In genomic region chr12:120853188-120853587, GRCh38 we compare ENCODE assay signal across 24 cellular contexts. TPM values are rescaled to one million over a fixed set of nuclear protein-coding genes. Genes with fewer than 3 reads are reported as not detected.
DNase-seq lines count a peak whose midpoint lies in the region; ATAC-seq, FAIRE-seq and TF ChIP-seq lines count a peak whose summit lies in the region.
"Had no signal": no experiment of that assay in that cellular context is flagged by ENCODE, and none has a peak within 500 bp of the region (broad histone marks: within the 10 kb centered on the region; RNA-seq: fewer than 3 reads in every experiment).

No MANE protein-coding gene starts in this region.

- TF ChIP-seq RAD21 in GM12878 (IDR thresholded peaks at IDR 0.05; ENCODE audit: insufficient read depth, low read depth, low read length) = no peak

- intact Hi-C loops in GM12878 (cut with micrococcal nuclease; ENCODE audit: unreplicated experiment) = loop anchor here (5.0 kb wide), 3 partner anchors 49 to 271 kb away; partner anchors contain the start of genes MLEC, POP5 and SPPL3
- intact Hi-C loops in esophagus muscularis mucosa (cut with DNase I) = no loop called here

- H3K36me3 ChIP-seq in GM12878 (ENCODE audit: control insufficient read depth in 2 of 2, insufficient read depth in 2 of 2, low read length in 1 of 2) (no peaks in the 10 kb centered on the region; a peak in 1 of 4 replicates), esophagus muscularis mucosa (no peaks in the 10 kb centered on the region)
- H3K36me3 ChIP-seq: adrenal gland, heart left ventricle, left lung had no signal

- ATAC-seq in activated naive CD8-positive, alpha-beta T cell treated with anti-CD3 and anti-CD28 coated beads, Interleukin-2, amount 50 U/mL, for 24 hours = no peak
- ATAC-seq in GM12878 = no peak
- no peak for ATAC-seq in GM19328 (IDR thresholded peaks at IDR 0.05; ENCODE audit: unreplicated experiment)
- ATAC-seq: T-cell had no signal

- FAIRE-seq in GM12878 (lab: Jason Lieb, UNC) = no peak

- DNase-seq in activated naive CD8-positive, alpha-beta T cell treated with anti-CD3 and anti-CD28 coated beads, Interleukin-2, amount 50 U/mL, for 24 hours = no peak
- DNase-seq in activated naive CD8-positive, alpha-beta T cell treated with anti-CD3 and anti-CD28 coated beads for 36 hours = no peak
- no peak for DNase-seq in GM12878 (ENCODE audit: low read depth, low spot score)
- DNase-seq in fibroblast of the aortic adventitia (ENCODE audit: low read depth) = peak; percentile 20
- DNase-seq in stromal cell of bone marrow (ENCODE audit: low read depth) = peak; percentile 36
- no peak for DNase-seq in KG1 (lab: John Stamatoyannopoulos, UW)
- no peak for DNase-seq in esophagus muscularis mucosa (ENCODE audit: extremely low spot score)
- DNase-seq: activated CD8-positive, alpha-beta memory T cell treated with anti-CD3 and anti-CD28 coated beads, Interleukin-2, amount 50 U/mL, for 48 hours; activated effector memory CD4-positive, alpha-beta T cell treated with Interleukin-2 at 50 U/mL for 16 hours; adrenal gland; Calu3; effector CD8-positive, alpha-beta T cell; EL; heart left ventricle; left lung; NCI-H146; NCI-H2171 treated with DMSO at 0.1 percent for 48 hours; NCI-H526 treated with DMSO at 0.1 percent for 48 hours; retina; SHP77; stimulated activated CD4-positive, alpha-beta T cell treated with anti-CD3 and anti-CD28 coated beads, Interleukin-4, amount 100 ng/mL, for 4 hours had no signal

- TF ChIP-seq CTCF in GM12878 (IDR thresholded peaks at IDR 0.05 in 2 of 3, conservative IDR thresholded peaks at IDR 0.05 in 1 of 3; ENCODE audit: control insufficient read depth in 2 of 3, extremely low read depth in 1 of 3, insufficient read depth in 1 of 3, low read depth in 3 of 3, low read length in 3 of 3) (no peak), fibroblast of the aortic adventitia (IDR thresholded peaks at IDR 0.05; ENCODE audit: insufficient read depth, low read length) (no peak), esophagus muscularis mucosa (IDR thresholded peaks at IDR 0.05) (no peak)

- POLR2A ChIA-PET in GM12878 (lab: Charles Lee) = no interaction called here

- peaks cover under 1% of the 10 kb centered on the region for H3K36me3 Mint-ChIP-seq in activated naive CD8-positive, alpha-beta T cell treated with anti-CD3 and anti-CD28 coated beads, Interleukin-2, amount 50 U/mL, for 24 hours (ENCODE audit: low read depth)
- peaks cover 4% of the 10 kb centered on the region for H3K36me3 Mint-ChIP-seq in activated naive CD8-positive, alpha-beta T cell treated with anti-CD3 and anti-CD28 coated beads for 36 hours

- no peak overlapping the region for H3K9ac ChIP-seq in GM12878 (ENCODE audit: control insufficient read depth, insufficient read depth, low read length)
- H3K9ac ChIP-seq: BLaER1 had no signal

- peak overlapping the region; percentile 56 for H3K4me2 ChIP-seq in GM12878 (ENCODE audit: control insufficient read depth, insufficient read depth)

- TF ChIP-seq EP300 in GM12878 (IDR thresholded peaks at IDR 0.05; ENCODE audit: borderline replicate concordance in 1 of 2, control insufficient read depth in 1 of 2, low read depth in 2 of 2, low read length in 2 of 2) = no peak
- TF ChIP-seq EP300 in esophagus muscularis mucosa (IDR thresholded peaks at IDR 0.05) = no peak

- no peak overlapping the region for H2AFZ ChIP-seq in GM12878 (ENCODE audit: control insufficient read depth, low read depth, low read length)

- no peak overlapping the region for H3K4me3 Mint-ChIP-seq in activated naive CD8-positive, alpha-beta T cell treated with anti-CD3 and anti-CD28 coated beads, Interleukin-2, amount 50 U/mL, for 24 hours
- no peak overlapping the region for H3K4me3 Mint-ChIP-seq in activated naive CD8-positive, alpha-beta T cell treated with anti-CD3 and anti-CD28 coated beads for 36 hours

- H3K27me3 ChIP-seq in GM12878 (replicated peaks in 1 of 2; ENCODE audit: control insufficient read depth in 2 of 2, insufficient read depth in 2 of 2, low read length in 1 of 2) (no peaks in the 10 kb centered on the region), esophagus muscularis mucosa (no peaks in the 10 kb centered on the region)
- H3K27me3 ChIP-seq: adrenal gland, BLaER1, heart left ventricle, left lung had no signal

- RAD21 ChIA-PET in GM12878 (lab: Charles Lee; ENCODE audit: unreplicated experiment) = interaction anchor here (1.0 to 2.1 kb wide), 8 partner anchors 12 to 118 kb away, joined by 3 to 19 read pairs (median 6); no protein-coding TSS in a partner anchor

- H4K20me1 ChIP-seq in GM12878 (ENCODE audit: control insufficient read depth, insufficient read depth) = no peaks in the 10 kb centered on the region

- TF ChIP-seq POLR2A in GM12878 (IDR thresholded peaks at IDR 0.05; ENCODE audit: low read depth, low read length) (no peak), esophagus muscularis mucosa (IDR thresholded peaks at IDR 0.05; ENCODE audit: low read depth) (no peak)

- peaks cover 74% of the 10 kb centered on the region for H3K4me1 Mint-ChIP-seq in activated naive CD8-positive, alpha-beta T cell treated with anti-CD3 and anti-CD28 coated beads, Interleukin-2, amount 50 U/mL, for 24 hours
- peaks cover 70% of the 10 kb centered on the region for H3K4me1 Mint-ChIP-seq in activated naive CD8-positive, alpha-beta T cell treated with anti-CD3 and anti-CD28 coated beads for 36 hours

- in situ Hi-C loops in GM12878 (cut with MboI) = no loop called here

- peaks cover 64% of the 10 kb centered on the region for H3K4me1 ChIP-seq in GM12878 (ENCODE audit: control insufficient read depth, insufficient read depth, low read length)
- peaks cover 55 to 79% (median 64%) of the 10 kb centered on the region in 4 donors for H3K4me1 ChIP-seq in esophagus muscularis mucosa

- H3K27ac ChIP-seq in GM12878 (ENCODE audit: control insufficient read depth, insufficient read depth) (peak overlapping the region; percentile 41; the same call in 1 of the 2 replicates), esophagus muscularis mucosa (replicated peaks in 1 of 4) (no peak overlapping the region)
- H3K27ac ChIP-seq: adrenal gland, BLaER1, heart left ventricle, left lung had no signal

- CTCF ChIA-PET in GM12878 (lab: Yijun Ruan, JAX) = interaction anchor here (0.7 to 2.7 kb wide), 4 partner anchors 10 to 119 kb away, joined by 3 to 19 read pairs (median 4); no protein-coding TSS in a partner anchor

- H3K79me2 ChIP-seq in GM12878 (ENCODE audit: control insufficient read depth, insufficient read depth, low read length) = peaks cover 64% of the 10 kb centered on the region

- SMC1A ChIA-PET in GM12878 (lab: Charles Lee; ENCODE audit: uncharacterized antibody, unreplicated experiment) = interaction anchor here (0.7 to 10.4 kb wide), 9 partner anchors 22 to 204 kb away, joined by 3 to 108 read pairs (median 4); no protein-coding TSS in a partner anchor

- 80% methylated on average over 3 of the region's 3 CpGs for WGBS in GM12878 (ENCODE audit: insufficient coverage, insufficient replicate concordance, low lambda C conversion rate, missing lambda C conversion rate)
- WGBS in esophagus muscularis mucosa = 69% methylated on average over 3 of the region's 3 CpGs

- H3K9me3 ChIP-seq in GM12878 (replicated peaks; ENCODE audit: control insufficient read depth, insufficient read depth, low read length) = no peaks in the 10 kb centered on the region; the same call in 2 of the 3 replicates
- peaks cover 0 to 1% (median 0%) of the 10 kb centered on the region in 4 donors for H3K9me3 ChIP-seq in esophagus muscularis mucosa
- H3K9me3 ChIP-seq: adrenal gland, left lung had no signal

- no peaks in the 10 kb centered on the region for H3K9me3 Mint-ChIP-seq in activated naive CD8-positive, alpha-beta T cell treated with anti-CD3 and anti-CD28 coated beads, Interleukin-2, amount 50 U/mL, for 24 hours
- H3K9me3 Mint-ChIP-seq in activated naive CD8-positive, alpha-beta T cell treated with anti-CD3 and anti-CD28 coated beads for 36 hours = no peaks in the 10 kb centered on the region
- H3K9me3 Mint-ChIP-seq: T-cell had no signal

- no peaks in the 10 kb centered on the region for H3K27me3 Mint-ChIP-seq in activated naive CD8-positive, alpha-beta T cell treated with anti-CD3 and anti-CD28 coated beads, Interleukin-2, amount 50 U/mL, for 24 hours
- no peaks in the 10 kb centered on the region for H3K27me3 Mint-ChIP-seq in activated naive CD8-positive, alpha-beta T cell treated with anti-CD3 and anti-CD28 coated beads for 36 hours
- H3K27me3 Mint-ChIP-seq: T-cell had no signal

- no peak overlapping the region for H3K4me3 ChIP-seq in GM12878
- no peak overlapping the region for H3K4me3 ChIP-seq in fibroblast of the aortic adventitia (ENCODE audit: low read depth, low read length)
- H3K4me3 ChIP-seq in esophagus muscularis mucosa = no peak overlapping the region
- H3K4me3 ChIP-seq: adrenal gland, BLaER1, heart left ventricle, left lung had no signal

- no TSS peak for BruUV-seq in GM12878 (replicated peaks; lab: Mats Ljungman, UMichigan)

- peak overlapping the region; percentile 69 for H3K27ac Mint-ChIP-seq in activated naive CD8-positive, alpha-beta T cell treated with anti-CD3 and anti-CD28 coated beads, Interleukin-2, amount 50 U/mL, for 24 hours
- H3K27ac Mint-ChIP-seq in activated naive CD8-positive, alpha-beta T cell treated with anti-CD3 and anti-CD28 coated beads for 36 hours = no peak overlapping the region

RNA-seq across cellular contexts. Expression of gene SPPL3, which starts 51.0 kb away (rescaled TPM):
- 10 to 100 TPM; 24.7 to 27.6 TPM for total RNA-seq in activated naive CD8-positive, alpha-beta T cell treated with anti-CD3 and anti-CD28 coated beads for 36 hours
- total RNA-seq in GM12878 (2013; cell fraction: nucleolus; rRNA removed) = 42.1 and 48.7 TPM in 2 replicates
- total RNA-seq in GM12878 (2014; rRNA removed) (6.8 and 6.9 TPM in 2 replicates), GM12878 (2014; rRNA removed; fragmentation: Illumina TruSeq; extraction: Trizol) (8.3 and 10.1 TPM in 2 replicates), GM12878 (2021) (33.0 and 38.2 TPM in 2 replicates), fibroblast of the aortic adventitia (ENCODE audit: low replicate concordance) (15.9 and 18.3 TPM in 2 replicates), esophagus muscularis mucosa (10 to 100 TPM; 18.4 to 32.1 (median 21.8) TPM)
- 7.3 TPM for polyA plus RNA-seq in GM12878 (2011; ENCODE audit: low read depth)
- polyA plus RNA-seq in GM12878 (2011; rRNA removed) (20.3 and 20.4 TPM in 2 replicates), GM12878 (2014; fragmentation: Illumina TruSeq; extraction: Trizol) (45.5 and 48.7 TPM in 2 replicates), GM12878 (2014; fragmentation: Nextera tagmentation; extraction: Ambion mirVana) (1 to 10 TPM; 5.7 to 8.3 TPM), GM12878 (2014; rRNA removed) (11.7 and 15.2 TPM in 2 replicates), GM12878 (2016; fragmentation: Nextera tagmentation; extraction: Ambion mirVana) (10 to 100 TPM in 1 of 2 experiments, 1 to 10 TPM in 1; 4.3 to 18.3 TPM)
- 16.1 and 19.6 TPM in 2 replicates for polyA plus RNA-seq in GM12878 (2011; cell fraction: cytosol; rRNA removed)
- 17.6 and 23.0 TPM in 2 replicates for polyA plus RNA-seq in GM12878 (2011; cell fraction: nucleus; rRNA removed)
- 13.7 and 22.4 TPM in 2 replicates for polyA plus RNA-seq in GM12878 (2012)
- 39.9 and 55.2 TPM in 2 replicates for polyA minus RNA-seq in GM12878 (2011; rRNA and poly(A)+ RNA removed)
- 19.5 and 23.7 TPM in 2 replicates for polyA minus RNA-seq in GM12878 (2011; cell fraction: cytosol; rRNA and poly(A)+ RNA removed)
- polyA minus RNA-seq in GM12878 (2011; cell fraction: nucleus; rRNA and poly(A)+ RNA removed) = 13.8 and 20.2 TPM in 2 replicates

Comparison
In these comparisons a context has a peak if more than half of its experiments do, and no peak if none do; other contexts are left out.
1. DNase-seq: peak in fibroblast of the aortic adventitia (single experiment) and stromal cell of bone marrow (single experiment); none in activated naive CD8-positive, alpha-beta T cell treated with anti-CD3 and anti-CD28 coated beads, Interleukin-2, amount 50 U/mL, for 24 hours (single experiment), activated naive CD8-positive, alpha-beta T cell treated with anti-CD3 and anti-CD28 coated beads for 36 hours (single experiment), GM12878 (single experiment), KG1 (single experiment) and esophagus muscularis mucosa (single experiment).